ENCODE assay signal across 16 cellular contexts in genomic region chr9:72254881-72255545, GRCh38.
DNase-seq lines count a peak whose midpoint lies in the region; ATAC-seq and TF ChIP-seq lines count a peak whose summit lies in the region.
"Had no signal": no experiment of that assay in that cellular context is flagged by ENCODE, and none has a peak within 500 bp of the region (broad histone marks: within the 10 kb centered on the region; RNA-seq: fewer than 3 reads in every experiment).

No MANE protein-coding gene starts in this region.

- H3K27ac Mint-ChIP-seq in naive thymus-derived CD8-positive, alpha-beta T cell = no peak overlapping the region

- DNase-seq in NCI-H526 (lab: John Stamatoyannopoulos, UW) = peak; percentile 52 to 57
- no peak for DNase-seq in NCI-H526 treated with DMSO at 0.1 percent for 48 hours (lab: John Stamatoyannopoulos, UW)
- peak; percentile 9 for DNase-seq in NCI-H1048 (lab: John Stamatoyannopoulos, UW)
- DNase-seq in choroid plexus epithelial cell (ENCODE audit: low read depth) = peak; percentile 31
- DNase-seq in superior temporal gyrus (ENCODE audit: extremely low spot score) = peak; percentile 19
- no peak for DNase-seq in HK-2 (ENCODE audit: unreplicated experiment)
- DNase-seq in naive thymus-derived CD8-positive, alpha-beta T cell = no peak
- DNase-seq: DND-41, GF-D8, KG1, NCI-H1105 treated with DMSO at 0.1 percent for 48 hours, NCI-H1930, NCI-H2171, Peyer's patch, Right ventricle myocardium superior had no signal

- no peak overlapping the region for H3K4me3 ChIP-seq in choroid plexus epithelial cell (ENCODE audit: low read depth, low read length)
- H3K4me3 ChIP-seq: Peyer's patch had no signal

- ATAC-seq in naive thymus-derived CD8-positive, alpha-beta T cell = no peak
- ATAC-seq in GM18909 (IDR thresholded peaks at IDR 0.05; ENCODE audit: poor library complexity, unreplicated experiment) = no peak

- TF ChIP-seq CTCF in choroid plexus epithelial cell (conservative IDR thresholded peaks at IDR 0.05; ENCODE audit: low read depth, low read length) = no peak

- peaks cover 23 to 36% (median 26%) of the 10 kb centered on the region in 5 donors for H3K27me3 Mint-ChIP-seq in naive thymus-derived CD8-positive, alpha-beta T cell

- no peaks in the 10 kb centered on the region for H3K4me1 Mint-ChIP-seq in naive thymus-derived CD8-positive, alpha-beta T cell

- no peak overlapping the region for H3K4me3 Mint-ChIP-seq in naive thymus-derived CD8-positive, alpha-beta T cell

- H3K9me3 Mint-ChIP-seq in naive thymus-derived CD8-positive, alpha-beta T cell = no peaks in the 10 kb centered on the region

- no peaks in the 10 kb centered on the region for H3K36me3 Mint-ChIP-seq in naive thymus-derived CD8-positive, alpha-beta T cell

- POLR2A ChIA-PET in naive thymus-derived CD8-positive, alpha-beta T cell (lab: Charles Lee) = no interaction called here

Comparison
In these comparisons a context has a peak if more than half of its experiments do, and no peak if none do; other contexts are left out.
1. DNase-seq: peak in NCI-H526 (2 of 2), NCI-H1048 (single experiment), choroid plexus epithelial cell (single experiment) and superior temporal gyrus (single experiment); none in NCI-H526 treated with DMSO at 0.1 percent for 48 hours (single experiment), HK-2 (single experiment) and naive thymus-derived CD8-positive, alpha-beta T cell (0 of 10).